ENCODE assay signal across 8 cellular contexts in the genomic region with DNA sequence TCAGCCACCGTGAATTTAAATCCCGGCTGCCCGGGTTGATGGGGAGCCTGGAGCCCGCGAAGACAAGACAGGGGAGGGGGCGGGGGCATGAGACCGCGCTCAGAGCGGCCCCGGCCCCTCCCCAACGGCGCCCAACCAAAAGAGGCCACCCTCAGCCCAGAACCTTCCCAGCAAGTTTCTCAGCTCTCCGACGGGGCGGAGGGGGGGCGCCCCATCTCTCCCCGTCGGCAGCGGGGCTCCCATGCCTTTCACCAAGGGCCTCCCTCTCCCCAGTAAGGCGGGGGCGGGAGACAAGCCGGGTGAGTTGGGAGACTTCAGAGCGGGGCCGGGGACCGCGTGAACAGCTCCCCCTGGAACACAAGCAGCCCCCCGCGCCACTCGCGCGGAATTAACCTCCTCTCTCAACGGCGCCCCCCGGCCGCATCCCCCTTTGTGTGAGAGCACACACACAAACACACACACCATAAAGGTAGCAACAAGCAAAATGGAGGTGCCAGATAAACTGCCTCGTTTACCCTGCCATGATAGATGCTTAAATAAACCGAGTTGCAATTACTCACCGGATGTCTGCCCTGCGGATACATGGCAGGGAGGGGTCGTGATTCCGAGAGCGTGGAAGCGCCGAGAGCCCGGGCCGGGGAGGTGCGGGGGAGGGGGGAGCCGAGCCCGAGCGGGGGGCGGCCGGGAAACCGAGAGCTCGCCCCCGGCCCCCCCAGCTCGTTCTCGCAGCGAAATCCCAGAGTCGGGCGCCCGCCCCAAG. TPM values are rescaled to one million over a fixed set of nuclear protein-coding genes. Genes with fewer than 3 reads are reported as not detected.
DNase-seq lines count a peak whose midpoint lies in the region; ATAC-seq and TF ChIP-seq lines count a peak whose summit lies in the region.

No MANE protein-coding gene starts in this region.

- H3K36me3 ChIP-seq in prostate gland = no peaks in the 10 kb centered on the region

- no peaks in the 10 kb centered on the region for H3K27me3 ChIP-seq in prostate gland (replicated peaks; ENCODE audit: insufficient read depth)

- H3K4me1 ChIP-seq in prostate gland (replicated peaks) = peaks cover 13% of the 10 kb centered on the region

- intact Hi-C loops in prostate gland (cut with DNase I) = loop anchor here (2.0 to 10.0 kb wide), 5 partner anchors 34 to 632 kb away; no protein-coding TSS in a partner anchor

- H3K9me3 ChIP-seq in prostate gland = no peaks in the 10 kb centered on the region

- peak; percentile 45 for TF ChIP-seq POLR2A in prostate gland (IDR thresholded peaks at IDR 0.05)

- H3K27ac ChIP-seq in prostate gland = peak overlapping the region; percentile 92 to 97

- ATAC-seq in HG03354 (IDR thresholded peaks at IDR 0.05; ENCODE audit: poor library complexity, severe bottlenecking, unreplicated experiment) = no peak

- no peak for TF ChIP-seq CTCF in prostate gland (IDR thresholded peaks at IDR 0.05)

- H3K4me3 ChIP-seq in prostate gland = peak overlapping the region; percentile 95 to 96

- peak; percentile 26 for DNase-seq in NCI-H2107 treated with DMSO at 0.1 percent for 48 hours (lab: John Stamatoyannopoulos, UW; ENCODE audit: unreplicated experiment)
- DNase-seq in NCI-H2107 (lab: John Stamatoyannopoulos, UW) = no peak
- DNase-seq in NCI-H748 treated with DMSO at 0.1 percent for 48 hours (lab: John Stamatoyannopoulos, UW) = peak; percentile 14
- DNase-seq in activated T-helper 1 cell treated with Interleukin-2 at 50 U/mL for 16 hours (ENCODE audit: low read depth) = peak; percentile 29
- peak; percentile 42 for DNase-seq in foreskin melanocyte
- DNase-seq in prostate gland (ENCODE audit: low spot score) = peak; percentile 57
- DNase-seq in putamen (ENCODE audit: low spot score) = no peak

- 1% methylated on average over 53 of the region's 61 CpGs for WGBS in prostate gland

RNA-seq across cellular contexts. Expression of a gene that starts 1.3 kb away (rescaled TPM):
- total RNA-seq in prostate gland = 100 to 1,000 TPM; 157 to 246 TPM

Comparison
In these comparisons a context has a peak if more than half of its experiments do, and no peak if none do; other contexts are left out.
1. DNase-seq: peak in NCI-H2107 treated with DMSO at 0.1 percent for 48 hours (single experiment), NCI-H748 treated with DMSO at 0.1 percent for 48 hours (single experiment), activated T-helper 1 cell treated with Interleukin-2 at 50 U/mL for 16 hours (single experiment), foreskin melanocyte (single experiment) and prostate gland (single experiment); none in NCI-H2107 (single experiment) and putamen (single experiment).